Comparison of ENCODE assay signal across 22 cellular contexts in genomic region chr1:6473974-6474814, GRCh38. TPM values are rescaled to one million over a fixed set of nuclear protein-coding genes. Genes with fewer than 3 reads are reported as not detected.
DNase-seq lines count a peak whose midpoint lies in the region; ATAC-seq, FAIRE-seq and TF ChIP-seq lines count a peak whose summit lies in the region.
"Had no signal": no experiment of that assay in that cellular context is flagged by ENCODE, and none has a peak within 500 bp of the region (broad histone marks: within the 10 kb centered on the region; RNA-seq: fewer than 3 reads in every experiment).

No MANE protein-coding gene starts in this region.

- H3K9me2 ChIP-seq in GM23338 (ENCODE audit: insufficient read depth), result no peaks in the 10 kb centered on the region

- 86% methylated on average over 7 of the region's 33 CpGs for WGBS in HepG2 (ENCODE audit: low lambda C conversion rate)

- H3F3A ChIP-seq in GM23338 (replicated peaks; ENCODE audit: low read depth), result peaks cover 31% of the 10 kb centered on the region; the same call in 1 of the 2 replicates

- H3K9me3 Mint-ChIP-seq in GM23338, result no peaks in the 10 kb centered on the region
- H3K9me3 Mint-ChIP-seq: activated B cell treated with CpG ODN at 0.5 μM for 24 hours; activated CD4-positive, alpha-beta memory T cell treated with anti-CD3 and anti-CD28 coated beads, Interleukin-2, amount 10 ng/mL, durations not matched to agents 7 days and 5 days; activated naive CD4-positive, alpha-beta T cell treated with anti-CD3 and anti-CD28 coated beads, Interleukin-2, amount 50 U/mL, for 72 hours; activated T-cell treated with anti-CD3 and anti-CD28 coated beads, Interleukin-2, amount 50 U/mL, for 4 hours; HFFc6; nephron had no signal

- TF ChIP-seq POLR2A in HepG2 (IDR thresholded peaks at IDR 0.05; ENCODE audit: insufficient read depth in 1 of 2, low read depth in 2 of 2, low read length in 2 of 2), result no peak

- ATAC-seq in GM23338 (peak; percentile 39), HepG2 (no peak), GM19035 (IDR thresholded peaks at IDR 0.05; ENCODE audit: unreplicated experiment) (no peak), HG03565 (IDR thresholded peaks at IDR 0.05; ENCODE audit: unreplicated experiment) (no peak), HG03439 (IDR thresholded peaks at IDR 0.05; ENCODE audit: unreplicated experiment) (no peak)
- ATAC-seq: activated naive CD4-positive, alpha-beta T cell treated with anti-CD3 and anti-CD28 coated beads, Interleukin-2, amount 50 U/mL, for 72 hours; GM12878 had no signal

- H3K36me3 ChIP-seq in GM23338 (ENCODE audit: insufficient read depth) (no peaks in the 10 kb centered on the region), HepG2 (replicated peaks in 1 of 2; ENCODE audit: control insufficient read depth in 1 of 2, insufficient read depth in 2 of 2, low read length in 2 of 2) (no peaks in the 10 kb centered on the region)
- H3K36me3 ChIP-seq: uterus had no signal

- CTCF ChIA-PET in HepG2 (lab: Yijun Ruan, JAX; ENCODE audit: low intra/inter-chr PET ratio, low total read pairs), result no interaction called here

- no peak for DNase-seq in GM23338 (ENCODE audit: low spot score)
- DNase-seq in NCI-H2029 treated with DMSO at 0.1 percent for 48 hours (lab: John Stamatoyannopoulos, UW), result peak; percentile 31
- DNase-seq in NCI-H748 (lab: John Stamatoyannopoulos, UW; ENCODE audit: unreplicated experiment), result peak; percentile 88
- no peak for DNase-seq in HepG2 (ENCODE audit: low spot score)
- DNase-seq in GM03348 (ENCODE audit: low spot score), result no peak
- DNase-seq: activated B cell treated with CpG ODN at 0.5 μM for 24 hours; activated CD4-positive, alpha-beta memory T cell treated with anti-CD3 and anti-CD28 coated beads, Interleukin-2, amount 10 ng/mL, durations not matched to agents 7 days and 5 days; activated T-cell treated with anti-CD3 and anti-CD28 coated beads, Interleukin-2, amount 50 U/mL, for 4 hours; GDM1; HFFc6; islet precursor cell; mammary epithelial cell; NCI-H1694; uterus had no signal

- H3K9ac ChIP-seq in HepG2 (ENCODE audit: insufficient read depth, low read depth, low read length), result no peak overlapping the region

- no peak overlapping the region for H3K4me3 Mint-ChIP-seq in GM23338
- H3K4me3 Mint-ChIP-seq: activated B cell treated with CpG ODN at 0.5 μM for 24 hours; activated CD4-positive, alpha-beta memory T cell treated with anti-CD3 and anti-CD28 coated beads, Interleukin-2, amount 10 ng/mL, durations not matched to agents 7 days and 5 days; activated T-cell treated with anti-CD3 and anti-CD28 coated beads, Interleukin-2, amount 50 U/mL, for 4 hours; HFFc6; nephron had no signal

- intact Hi-C loops in HepG2 (cut with micrococcal nuclease; ENCODE audit: unreplicated experiment), result no loop called here

- TF ChIP-seq RAD21 in HepG2 (CRISPR knock-in tag; IDR thresholded peaks at IDR 0.05), result no peak

- no peak overlapping the region for H3K27ac Mint-ChIP-seq in GM23338
- H3K27ac Mint-ChIP-seq: activated B cell treated with CpG ODN at 0.5 μM for 24 hours; activated CD4-positive, alpha-beta memory T cell treated with anti-CD3 and anti-CD28 coated beads, Interleukin-2, amount 10 ng/mL, durations not matched to agents 7 days and 5 days; activated naive CD4-positive, alpha-beta T cell treated with anti-CD3 and anti-CD28 coated beads, Interleukin-2, amount 50 U/mL, for 72 hours; HFFc6 had no signal

- H3K27me3 Mint-ChIP-seq in GM23338 (ENCODE audit: insufficient read depth, low read depth, poor library complexity), result peaks cover 10% of the 10 kb centered on the region
- H3K27me3 Mint-ChIP-seq: activated CD4-positive, alpha-beta memory T cell treated with anti-CD3 and anti-CD28 coated beads, Interleukin-2, amount 10 ng/mL, durations not matched to agents 7 days and 5 days had no signal

- no TSS peak for BruUV-seq in HepG2 (replicated peaks; lab: Mats Ljungman, UMichigan)

- in situ Hi-C loops in HepG2 (cut with HindIII; ENCODE audit: extremely low pct_ligation_motif_present, low pct_unique_long_range_greater_than_20kb), result no loop called here

- H3K9me3 ChIP-seq in HepG2 (ENCODE audit: low read length), result no peaks in the 10 kb centered on the region
- H3K9me3 ChIP-seq: uterus had no signal

- H3K27me3 ChIP-seq in GM23338 (ENCODE audit: insufficient read depth) (no peaks in the 10 kb centered on the region), HepG2 (ENCODE audit: control insufficient read depth in 1 of 2, insufficient read depth in 2 of 2, low read length in 2 of 2) (no peaks in the 10 kb centered on the region)
- H3K27me3 ChIP-seq: uterus had no signal

- H3K4me2 ChIP-seq in GM23338 (peak overlapping the region; percentile 48; the same call in 1 of the 2 replicates), HepG2 (ENCODE audit: low read depth, low read length) (no peak overlapping the region)

- TF ChIP-seq EP300 in HepG2 (IDR thresholded peaks at IDR 0.05; ENCODE audit: low read depth in 2 of 2, low read length in 2 of 2) (no peak), HepG2 (CRISPR knock-in tag; IDR thresholded peaks at IDR 0.05; ENCODE audit: borderline replicate concordance) (no peak)

- H2AFZ ChIP-seq in GM23338 (no peak overlapping the region), HepG2 (ENCODE audit: low read length) (no peak overlapping the region)

- no peak overlapping the region for H3K4me3 ChIP-seq in GM23338
- H3K4me3 ChIP-seq in HepG2 (replicated peaks in 1 of 3; ENCODE audit: insufficient read depth in 1 of 3, low read depth in 2 of 3, low read length in 3 of 3), result no peak overlapping the region
- H3K4me3 ChIP-seq: GM12878, uterus had no signal

- H4K20me1 ChIP-seq in GM23338 (replicated peaks; ENCODE audit: insufficient read depth) (peaks cover 5% of the 10 kb centered on the region), HepG2 (ENCODE audit: insufficient read depth, low read length) (no peaks in the 10 kb centered on the region)

- H3K79me2 ChIP-seq in GM23338 (replicated peaks; ENCODE audit: insufficient read depth) (no peaks in the 10 kb centered on the region), HepG2 (ENCODE audit: insufficient read depth, low read length) (no peaks in the 10 kb centered on the region)

- FAIRE-seq in HepG2 (lab: Jason Lieb, UNC), result no peak
- FAIRE-seq: colon, endothelial cell of umbilical vein, GM12878 had no signal

- POLR2A ChIA-PET in HepG2 (lab: Yijun Ruan, JAX), result no interaction called here

- H3K4me1 ChIP-seq in GM23338 (ENCODE audit: insufficient read depth), result peaks cover 21% of the 10 kb centered on the region; the same call in 1 of the 2 replicates
- H3K4me1 ChIP-seq in HepG2 (ENCODE audit: insufficient read depth, low read length), result peaks cover 24% of the 10 kb centered on the region
- H3K4me1 ChIP-seq: uterus had no signal

- TF ChIP-seq CTCF in GM23338 (conservative IDR thresholded peaks at IDR 0.05; ENCODE audit: low read depth in 2 of 2) (no peak), HepG2 (CRISPR knock-in tag; IDR thresholded peaks at IDR 0.05) (no peak)

- H3K27ac ChIP-seq in GM23338 (ENCODE audit: low read depth) (no peak overlapping the region), HepG2 (ENCODE audit: extremely low read length, insufficient read depth, low read length) (no peak overlapping the region)
- H3K27ac ChIP-seq: uterus had no signal

- peaks cover 35% of the 10 kb centered on the region for H3K4me1 Mint-ChIP-seq in GM23338
- H3K4me1 Mint-ChIP-seq: activated B cell treated with CpG ODN at 0.5 μM for 24 hours; activated CD4-positive, alpha-beta memory T cell treated with anti-CD3 and anti-CD28 coated beads, Interleukin-2, amount 10 ng/mL, durations not matched to agents 7 days and 5 days had no signal

- H3K36me3 Mint-ChIP-seq in GM23338 (ENCODE audit: low read depth), result peaks cover 25% of the 10 kb centered on the region
- H3K36me3 Mint-ChIP-seq: activated naive CD4-positive, alpha-beta T cell treated with anti-CD3 and anti-CD28 coated beads, Interleukin-2, amount 50 U/mL, for 72 hours had no signal

RNA-seq across cellular contexts. Expression of gene TNFRSF25, which starts 8.2 kb away (rescaled TPM):
- 25.3 and 26.3 TPM in 2 replicates for total RNA-seq in GM23338 (2014; rRNA removed; shearing (Covaris generic))
- polyA plus RNA-seq in GM23338 (2016; fragmentation: Nextera tagmentation; extraction: Ambion mirVana) (13.6 and 15.2 TPM in 2 replicates), HepG2 (2011; rRNA removed) (1.4 and 1.6 TPM in 2 replicates)
- total RNA-seq in HepG2 (2016; rRNA removed; fragmentation: Illumina TruSeq; extraction: Trizol), result 0.55 and 1.5 TPM in 2 replicates
- total RNA-seq in HepG2 (2016; cell fraction: cytosol; rRNA removed; fragmentation: Illumina TruSeq; extraction: Trizol; ENCODE audit: low read depth), result 0.40 and 0.44 TPM in 2 replicates
- total RNA-seq in HepG2 (2016; cell fraction: insoluble cytoplasmic fraction; rRNA removed; fragmentation: Illumina TruSeq; extraction: Trizol), result 0.13 and 0.97 TPM in 2 replicates
- 0.34 and 0.37 TPM in 2 replicates for total RNA-seq in HepG2 (2016; cell fraction: membrane; rRNA removed; fragmentation: Illumina TruSeq; extraction: Trizol)
- total RNA-seq in HepG2 (2016; cell fraction: nucleus; rRNA removed; fragmentation: Illumina TruSeq; extraction: Trizol), result 1.5 and 1.6 TPM in 2 replicates
- polyA plus RNA-seq in HepG2 (2011; cell fraction: cytosol; rRNA removed), result 0.47 and 0.64 TPM in 2 replicates
- 18.5 and 21.8 TPM in 2 replicates for polyA plus RNA-seq in HepG2 (2011; cell fraction: nucleus; rRNA removed)
- polyA plus RNA-seq in HepG2 (2012), result 3.9 and 4.6 TPM in 2 replicates
- polyA plus RNA-seq in HepG2 (2016; cell fraction: cytosol; fragmentation: Illumina TruSeq; extraction: Trizol; ENCODE audit: low read depth), result 0.43 TPM in 1 of 2 replicates, not detected in the other
- polyA plus RNA-seq in HepG2 (2016; cell fraction: insoluble cytoplasmic fraction; fragmentation: Illumina TruSeq; extraction: Trizol; ENCODE audit: low read depth), result 0.17 and 0.44 TPM in 2 replicates
- 0.17 TPM in 1 of 2 replicates, not detected in the other for polyA plus RNA-seq in HepG2 (2016; cell fraction: membrane; fragmentation: Illumina TruSeq; extraction: Trizol; ENCODE audit: low read depth)
- polyA plus RNA-seq in HepG2 (2016; cell fraction: nucleus; fragmentation: Illumina TruSeq; extraction: Trizol; ENCODE audit: insufficient read depth, low read depth), result 5.2 and 7.0 TPM in 2 replicates
- 0.68 and 1.8 TPM in 2 replicates for polyA minus RNA-seq in HepG2 (2011; rRNA and poly(A)+ RNA removed; ENCODE audit: low replicate concordance)
- polyA minus RNA-seq in HepG2 (2011; cell fraction: cytosol; rRNA and poly(A)+ RNA removed), result not detected in 2 replicates
- 1.3 and 1.9 TPM in 2 replicates for polyA minus RNA-seq in HepG2 (2011; cell fraction: nucleus; rRNA and poly(A)+ RNA removed)

RNA-seq across cellular contexts. Expression of gene PLEKHG5, which starts 17.3 kb away (rescaled TPM):
- 25.8 and 26.4 TPM in 2 replicates for total RNA-seq in GM23338 (2014; rRNA removed; shearing (Covaris generic))
- polyA plus RNA-seq in GM23338 (2016; fragmentation: Nextera tagmentation; extraction: Ambion mirVana), result 9.0 and 10.2 TPM in 2 replicates
- 1.9 and 3.5 TPM in 2 replicates for total RNA-seq in HepG2 (2016; rRNA removed; fragmentation: Illumina TruSeq; extraction: Trizol)
- total RNA-seq in HepG2 (2016; cell fraction: cytosol; rRNA removed; fragmentation: Illumina TruSeq; extraction: Trizol; ENCODE audit: low read depth), result 0.51 and 0.62 TPM in 2 replicates
- 1.4 and 3.4 TPM in 2 replicates for total RNA-seq in HepG2 (2016; cell fraction: insoluble cytoplasmic fraction; rRNA removed; fragmentation: Illumina TruSeq; extraction: Trizol)
- total RNA-seq in HepG2 (2016; cell fraction: membrane; rRNA removed; fragmentation: Illumina TruSeq; extraction: Trizol), result 0.99 and 1.2 TPM in 2 replicates
- total RNA-seq in HepG2 (2016; cell fraction: nucleus; rRNA removed; fragmentation: Illumina TruSeq; extraction: Trizol), result 3.3 and 4.4 TPM in 2 replicates
- polyA plus RNA-seq in HepG2 (2011; rRNA removed), result 1.9 and 2.6 TPM in 2 replicates
- 1.1 and 1.7 TPM in 2 replicates for polyA plus RNA-seq in HepG2 (2011; cell fraction: cytosol; rRNA removed)
- 17.2 and 22.8 TPM in 2 replicates for polyA plus RNA-seq in HepG2 (2011; cell fraction: nucleus; rRNA removed)
- 1.4 and 1.5 TPM in 2 replicates for polyA plus RNA-seq in HepG2 (2012)
- polyA plus RNA-seq in HepG2 (2016; cell fraction: cytosol; fragmentation: Illumina TruSeq; extraction: Trizol; ENCODE audit: low read depth), result 0.23 and 0.25 TPM in 2 replicates
- 1.9 and 2.0 TPM in 2 replicates for polyA plus RNA-seq in HepG2 (2016; cell fraction: insoluble cytoplasmic fraction; fragmentation: Illumina TruSeq; extraction: Trizol; ENCODE audit: low read depth)
- 0.45 and 0.71 TPM in 2 replicates for polyA plus RNA-seq in HepG2 (2016; cell fraction: membrane; fragmentation: Illumina TruSeq; extraction: Trizol; ENCODE audit: low read depth)
- polyA plus RNA-seq in HepG2 (2016; cell fraction: nucleus; fragmentation: Illumina TruSeq; extraction: Trizol; ENCODE audit: insufficient read depth, low read depth), result 9.3 and 11.3 TPM in 2 replicates
- polyA minus RNA-seq in HepG2 (2011; rRNA and poly(A)+ RNA removed; ENCODE audit: low replicate concordance), result 1.9 and 3.8 TPM in 2 replicates
- polyA minus RNA-seq in HepG2 (2011; cell fraction: cytosol; rRNA and poly(A)+ RNA removed), result 1.4 TPM in 2 replicates
- polyA minus RNA-seq in HepG2 (2011; cell fraction: nucleus; rRNA and poly(A)+ RNA removed), result 2.6 and 3.0 TPM in 2 replicates

RNA-seq across cellular contexts. Expression of gene ESPN, which starts 49.6 kb away (rescaled TPM):
- 12.7 and 13.6 TPM in 2 replicates for total RNA-seq in GM23338 (2014; rRNA removed; shearing (Covaris generic))
- 12.2 and 13.5 TPM in 2 replicates for polyA plus RNA-seq in GM23338 (2016; fragmentation: Nextera tagmentation; extraction: Ambion mirVana)
- 38.5 and 48.6 TPM in 2 replicates for total RNA-seq in HepG2 (2016; rRNA removed; fragmentation: Illumina TruSeq; extraction: Trizol)
- total RNA-seq in HepG2 (2016; cell fraction: cytosol; rRNA removed; fragmentation: Illumina TruSeq; extraction: Trizol; ENCODE audit: low read depth), result 15.9 and 20.3 TPM in 2 replicates
- total RNA-seq in HepG2 (2016; cell fraction: insoluble cytoplasmic fraction; rRNA removed; fragmentation: Illumina TruSeq; extraction: Trizol), result 39.4 and 50.9 TPM in 2 replicates
- 30.5 and 39.8 TPM in 2 replicates for total RNA-seq in HepG2 (2016; cell fraction: membrane; rRNA removed; fragmentation: Illumina TruSeq; extraction: Trizol)
- total RNA-seq in HepG2 (2016; cell fraction: nucleus; rRNA removed; fragmentation: Illumina TruSeq; extraction: Trizol), result 25.3 and 27.5 TPM in 2 replicates
- polyA plus RNA-seq in HepG2 (2011; rRNA removed), result 54.2 and 70.4 TPM in 2 replicates
- 65.1 and 100 TPM in 2 replicates for polyA plus RNA-seq in HepG2 (2011; cell fraction: cytosol; rRNA removed)
- 169 and 184 TPM in 2 replicates for polyA plus RNA-seq in HepG2 (2011; cell fraction: nucleus; rRNA removed)
- 112 and 113 TPM in 2 replicates for polyA plus RNA-seq in HepG2 (2012)
- polyA plus RNA-seq in HepG2 (2016; cell fraction: cytosol; fragmentation: Illumina TruSeq; extraction: Trizol; ENCODE audit: low read depth), result 30.4 and 34.2 TPM in 2 replicates
- polyA plus RNA-seq in HepG2 (2016; cell fraction: insoluble cytoplasmic fraction; fragmentation: Illumina TruSeq; extraction: Trizol; ENCODE audit: low read depth), result 72.8 and 91.0 TPM in 2 replicates
- polyA plus RNA-seq in HepG2 (2016; cell fraction: membrane; fragmentation: Illumina TruSeq; extraction: Trizol; ENCODE audit: low read depth), result 46.8 and 50.8 TPM in 2 replicates
- polyA plus RNA-seq in HepG2 (2016; cell fraction: nucleus; fragmentation: Illumina TruSeq; extraction: Trizol; ENCODE audit: insufficient read depth, low read depth), result 64.4 and 66.2 TPM in 2 replicates
- polyA minus RNA-seq in HepG2 (2011; rRNA and poly(A)+ RNA removed; ENCODE audit: low replicate concordance), result 1.7 and 92.7 TPM in 2 replicates
- 102 and 107 TPM in 2 replicates for polyA minus RNA-seq in HepG2 (2011; cell fraction: cytosol; rRNA and poly(A)+ RNA removed)
- polyA minus RNA-seq in HepG2 (2011; cell fraction: nucleus; rRNA and poly(A)+ RNA removed), result 35.1 and 39.9 TPM in 2 replicates
- total RNA-seq: HFFc6 had no signal

RNA-seq across cellular contexts. Expression of gene HES2, which starts 54.5 kb away (rescaled TPM):
- 1.2 and 1.6 TPM in 2 replicates for total RNA-seq in GM23338 (2014; rRNA removed; shearing (Covaris generic))
- polyA plus RNA-seq in GM23338 (2016; fragmentation: Nextera tagmentation; extraction: Ambion mirVana) (1.1 and 2.1 TPM in 2 replicates), HepG2 (2011; rRNA removed) (0.13 and 0.17 TPM in 2 replicates)
- total RNA-seq in HepG2 (2016; rRNA removed; fragmentation: Illumina TruSeq; extraction: Trizol), result 0.10 and 0.11 TPM in 2 replicates
- 0.30 TPM in 1 of 2 replicates, not detected in the other for total RNA-seq in HepG2 (2016; cell fraction: cytosol; rRNA removed; fragmentation: Illumina TruSeq; extraction: Trizol; ENCODE audit: low read depth)
- total RNA-seq in HepG2 (2016; cell fraction: insoluble cytoplasmic fraction; rRNA removed; fragmentation: Illumina TruSeq; extraction: Trizol), result 0.11 and 0.13 TPM in 2 replicates
- total RNA-seq in HepG2 (2016; cell fraction: membrane; rRNA removed; fragmentation: Illumina TruSeq; extraction: Trizol), result 0.07 and 0.28 TPM in 2 replicates
- total RNA-seq in HepG2 (2016; cell fraction: nucleus; rRNA removed; fragmentation: Illumina TruSeq; extraction: Trizol), result 0.12 TPM in 1 of 2 replicates, not detected in the other
- polyA plus RNA-seq in HepG2 (2011; cell fraction: cytosol; rRNA removed), result 0.09 and 0.15 TPM in 2 replicates
- 0.06 and 0.10 TPM in 2 replicates for polyA plus RNA-seq in HepG2 (2011; cell fraction: nucleus; rRNA removed)
- not detected in 2 replicates for polyA plus RNA-seq in HepG2 (2012)
- polyA plus RNA-seq in HepG2 (2016; cell fraction: cytosol; fragmentation: Illumina TruSeq; extraction: Trizol; ENCODE audit: low read depth), result not detected in 2 replicates
- polyA plus RNA-seq in HepG2 (2016; cell fraction: insoluble cytoplasmic fraction; fragmentation: Illumina TruSeq; extraction: Trizol; ENCODE audit: low read depth), result 0.05 TPM in 1 of 2 replicates, not detected in the other
- polyA plus RNA-seq in HepG2 (2016; cell fraction: membrane; fragmentation: Illumina TruSeq; extraction: Trizol; ENCODE audit: low read depth), result 0.03 TPM in 1 of 2 replicates, not detected in the other
- polyA plus RNA-seq in HepG2 (2016; cell fraction: nucleus; fragmentation: Illumina TruSeq; extraction: Trizol; ENCODE audit: insufficient read depth, low read depth), result 0.11 and 0.14 TPM in 2 replicates
- 0.02 and 1.8 TPM in 2 replicates for polyA minus RNA-seq in HepG2 (2011; rRNA and poly(A)+ RNA removed; ENCODE audit: low replicate concordance)
- polyA minus RNA-seq in HepG2 (2011; cell fraction: cytosol; rRNA and poly(A)+ RNA removed), result not detected in 2 replicates
- polyA minus RNA-seq in HepG2 (2011; cell fraction: nucleus; rRNA and poly(A)+ RNA removed), result 0.25 TPM in 1 of 2 replicates, not detected in the other
- total RNA-seq: activated B cell treated with CpG ODN at 0.5 μM for 24 hours; activated T-cell treated with anti-CD3 and anti-CD28 coated beads, Interleukin-2, amount 50 U/mL, for 4 hours had no signal

Comparison
In these comparisons a context has a peak if more than half of its experiments do, and no peak if none do; other contexts are left out.
1. DNase-seq: peak in NCI-H2029 treated with DMSO at 0.1 percent for 48 hours (single experiment) and NCI-H748 (single experiment); none in GM23338 (single experiment), HepG2 (single experiment) and GM03348 (single experiment).
2. RNA of gene TNFRSF25, which starts 8.2 kb away (total RNA-seq): 25.3 to 26.3 TPM in GM23338; 0.13 to 1.6 TPM in HepG2; every median in the first group is over 10 times any median in the second.